ENCODE assay signal across 31 cellular contexts in the genomic region with DNA sequence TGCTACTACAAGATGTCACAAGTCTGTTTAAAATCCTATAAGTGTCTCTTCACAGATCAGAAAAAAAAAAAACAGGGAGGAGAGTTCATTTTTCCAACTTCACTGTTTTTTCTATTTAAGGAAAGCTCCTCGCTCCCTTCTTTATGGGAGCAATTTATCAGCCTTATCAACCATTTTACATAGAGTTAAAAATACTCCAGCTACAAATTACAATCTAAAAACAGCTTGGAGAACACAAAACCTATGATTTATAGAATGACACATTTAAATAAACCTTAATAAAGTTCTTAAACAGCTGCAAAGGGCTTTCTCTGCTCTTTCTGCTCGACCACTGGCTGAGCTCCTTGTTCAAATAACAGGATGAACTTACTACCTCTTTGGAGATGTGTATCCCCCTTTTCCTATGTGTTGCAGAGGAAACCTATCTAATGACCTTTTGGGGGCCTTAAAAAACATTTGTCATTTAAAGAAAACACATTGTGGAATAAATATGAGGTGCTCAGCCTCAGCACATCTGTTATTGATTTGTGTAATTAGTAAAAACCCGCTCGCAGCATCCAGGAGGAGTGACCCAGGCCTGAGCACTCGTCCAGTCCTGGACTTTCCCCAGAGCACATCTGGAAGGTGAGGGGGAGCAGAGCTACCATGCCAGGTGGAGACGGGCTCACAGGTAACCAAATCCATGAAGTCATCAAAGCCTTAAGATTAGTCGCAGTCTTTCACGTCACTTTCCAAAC.
DNase-seq lines count a peak whose midpoint lies in the region; ATAC-seq, FAIRE-seq and TF ChIP-seq lines count a peak whose summit lies in the region.
"Had no signal": no experiment of that assay in that cellular context is flagged by ENCODE, and none has a peak within 500 bp of the region (broad histone marks: within the 10 kb centered on the region; RNA-seq: fewer than 3 reads in every experiment).

No MANE protein-coding gene starts in this region.

- H3K27me3 ChIP-seq in stomach smooth muscle (ENCODE audit: control insufficient read depth in 1 of 2, insufficient read depth in 2 of 2, low read length in 2 of 2), result no peaks in the 10 kb centered on the region
- H3K27me3 ChIP-seq: body of pancreas, neural progenitor cell, pancreas, tibial nerve had no signal

- H3K9ac ChIP-seq in stomach smooth muscle (ENCODE audit: low read length in 2 of 2), result no peak overlapping the region
- H3K9ac ChIP-seq: neural progenitor cell had no signal

- no peak overlapping the region for H3K4me3 ChIP-seq in AG10803 (ENCODE audit: low read length)
- peak overlapping the region in 1 of 2 donors; percentile 22 for H3K4me3 ChIP-seq in stomach smooth muscle (ENCODE audit: low read length in 2 of 2)
- H3K4me3 ChIP-seq: body of pancreas, neural progenitor cell, pancreas, tibial nerve had no signal

- no peak overlapping the region for H3K4me3 Mint-ChIP-seq in activated naive CD4-positive, alpha-beta T cell treated with anti-CD3 and anti-CD28 coated beads for 36 hours
- H3K4me3 Mint-ChIP-seq: CD4-positive, alpha-beta memory T cell; endodermal cell; neural progenitor cell; stimulated activated naive CD8-positive, alpha-beta T cell treated with anti-CD3 and anti-CD28 coated beads, Interleukin-15, amount 100 ng/mL, for 72 hours had no signal

- no peaks in the 10 kb centered on the region for H3K27me3 Mint-ChIP-seq in activated naive CD4-positive, alpha-beta T cell treated with anti-CD3 and anti-CD28 coated beads for 36 hours (ENCODE audit: low read depth)
- H3K27me3 Mint-ChIP-seq: stimulated activated naive CD8-positive, alpha-beta T cell treated with anti-CD3 and anti-CD28 coated beads, Interleukin-15, amount 100 ng/mL, for 72 hours had no signal

- FAIRE-seq in endometrium (lab: Jason Lieb, UNC), result peak; percentile 95
- FAIRE-seq: D721Med, pancreas had no signal

- TF ChIP-seq CTCF in AG10803 (conservative IDR thresholded peaks at IDR 0.05; ENCODE audit: low read length), result no peak

- intact Hi-C loops in activated naive CD4-positive, alpha-beta T cell treated with anti-CD3 and anti-CD28 coated beads for 36 hours (cut with micrococcal nuclease), result no loop called here

- no peaks in the 10 kb centered on the region for H3K9me3 ChIP-seq in stomach smooth muscle (ENCODE audit: control insufficient read depth in 2 of 2, low read length in 2 of 2)
- H3K9me3 ChIP-seq: body of pancreas, pancreas, tibial nerve had no signal

- CTCF ChIA-PET in activated naive CD4-positive, alpha-beta T cell treated with anti-CD3 and anti-CD28 coated beads for 36 hours (lab: Charles Lee), result interaction anchor here (0.6 to 1.2 kb wide), 3 partner anchors 26 to 296 kb away, joined by 3 to 5 read pairs (median 3); no protein-coding TSS in a partner anchor

- H3K4me1 ChIP-seq in stomach smooth muscle (ENCODE audit: control insufficient read depth, insufficient read depth, low read length), result peaks cover 10% of the 10 kb centered on the region
- H3K4me1 ChIP-seq: body of pancreas, neural progenitor cell, pancreas had no signal

- no peak for ATAC-seq in GM21447 (IDR thresholded peaks at IDR 0.05; ENCODE audit: unreplicated experiment)
- ATAC-seq: body of pancreas; esophagus mucosa; left colon; pancreas; PC-3; stimulated activated naive CD8-positive, alpha-beta T cell treated with anti-CD3 and anti-CD28 coated beads, Interleukin-15, amount 100 ng/mL, for 72 hours had no signal

- no peaks in the 10 kb centered on the region for H3K9me3 Mint-ChIP-seq in activated naive CD4-positive, alpha-beta T cell treated with anti-CD3 and anti-CD28 coated beads for 36 hours
- H3K9me3 Mint-ChIP-seq: CD4-positive, alpha-beta memory T cell; endodermal cell; neural progenitor cell; stimulated activated naive CD8-positive, alpha-beta T cell treated with anti-CD3 and anti-CD28 coated beads, Interleukin-15, amount 100 ng/mL, for 72 hours had no signal

- peak; percentile 36 for DNase-seq in AG10803 (ENCODE audit: low read depth)
- DNase-seq in left kidney (ENCODE audit: low read depth, low spot score), result peak; percentile 50
- no peak for DNase-seq in stimulated activated CD8-positive, alpha-beta memory T cell treated with anti-CD3 and anti-CD28 coated beads, Interleukin-4, amount 100 ng/mL, for 48 hours
- DNase-seq in NCI-H1105 treated with DMSO at 0.1 percent for 48 hours (lab: John Stamatoyannopoulos, UW), result no peak
- no peak for DNase-seq in activated naive CD4-positive, alpha-beta T cell treated with anti-CD3 and anti-CD28 coated beads for 36 hours
- DNase-seq: activated CD4-positive, alpha-beta T cell treated with anti-CD3 and anti-CD28 coated beads, Interleukin-2, amount 50 U/mL, for 4 hours; activated naive CD4-positive, alpha-beta T cell treated with Interleukin-2 at 50 U/mL for 16 hours; body of pancreas; CD4-positive, alpha-beta memory T cell; cerebellar nuclear complex; dermis blood vessel endothelial cell; endodermal cell; H7; Karpas-422; left colon; NCI-H1436; NCI-H2081; NCI-H2227 treated with DMSO at 0.1 percent for 48 hours; NCI-H526; pancreas; PC-3; stimulated activated CD4-positive, alpha-beta T cell treated with anti-CD3 and anti-CD28 coated beads, Interleukin-1b, Interleukin-23, amount 100 ng/mL, for 48 hours; stimulated activated naive CD8-positive, alpha-beta T cell treated with anti-CD3 and anti-CD28 coated beads, Interleukin-15, amount 100 ng/mL, for 72 hours; T-helper 2 cell had no signal

- no peaks in the 10 kb centered on the region for H3K36me3 Mint-ChIP-seq in activated naive CD4-positive, alpha-beta T cell treated with anti-CD3 and anti-CD28 coated beads for 36 hours (ENCODE audit: low read depth)
- H3K36me3 Mint-ChIP-seq: CD4-positive, alpha-beta memory T cell; neural progenitor cell had no signal

- H3K27ac ChIP-seq in stomach smooth muscle (ENCODE audit: low read length), result peak overlapping the region; percentile 62
- H3K27ac ChIP-seq: body of pancreas, neural progenitor cell, pancreas, tibial nerve had no signal

- H3K36me3 ChIP-seq in stomach smooth muscle (ENCODE audit: control insufficient read depth in 2 of 2, insufficient read depth in 2 of 2, low read length in 2 of 2), result no peaks in the 10 kb centered on the region
- H3K36me3 ChIP-seq: neural progenitor cell, pancreas, tibial nerve had no signal

- H3K4me1 Mint-ChIP-seq in activated naive CD4-positive, alpha-beta T cell treated with anti-CD3 and anti-CD28 coated beads for 36 hours (ENCODE audit: low read depth), result no peaks in the 10 kb centered on the region
- H3K4me1 Mint-ChIP-seq: CD4-positive, alpha-beta memory T cell; endodermal cell; neural progenitor cell; stimulated activated naive CD8-positive, alpha-beta T cell treated with anti-CD3 and anti-CD28 coated beads, Interleukin-15, amount 100 ng/mL, for 72 hours had no signal

- H3K27ac Mint-ChIP-seq in activated naive CD4-positive, alpha-beta T cell treated with anti-CD3 and anti-CD28 coated beads for 36 hours, result no peak overlapping the region
- H3K27ac Mint-ChIP-seq: CD4-positive, alpha-beta memory T cell; endodermal cell; neural progenitor cell; stimulated activated naive CD8-positive, alpha-beta T cell treated with anti-CD3 and anti-CD28 coated beads, Interleukin-15, amount 100 ng/mL, for 72 hours had no signal

Comparison
In these comparisons a context has a peak if more than half of its experiments do, and no peak if none do; other contexts are left out.
1. DNase-seq: peak in AG10803 (single experiment) and left kidney (single experiment); none in stimulated activated CD8-positive, alpha-beta memory T cell treated with anti-CD3 and anti-CD28 coated beads, Interleukin-4, amount 100 ng/mL, for 48 hours (single experiment), NCI-H1105 treated with DMSO at 0.1 percent for 48 hours (single experiment) and activated naive CD4-positive, alpha-beta T cell treated with anti-CD3 and anti-CD28 coated beads for 36 hours (single experiment).